ENCODE assay signal across 25 cellular contexts in genomic region chr16:47916266-47916665, GRCh38.
DNase-seq lines count a peak whose midpoint lies in the region; TF ChIP-seq lines count a peak whose summit lies in the region.
"Had no signal": no experiment of that assay in that cellular context is flagged by ENCODE, and none has a peak within 500 bp of the region (broad histone marks: within the 10 kb centered on the region; RNA-seq: fewer than 3 reads in every experiment).

No MANE protein-coding gene starts in this region.

- no peaks in the 10 kb centered on the region for H3K27me3 ChIP-seq in prostate gland (replicated peaks; ENCODE audit: insufficient read depth)
- no peaks in the 10 kb centered on the region for H3K27me3 ChIP-seq in PC-9 (ENCODE audit: insufficient read depth, low read depth)

- no TSS peak for BruUV-seq in PC-9 (replicated peaks; lab: Mats Ljungman, UMichigan)

- H3K27ac ChIP-seq in prostate gland: no peak overlapping the region
- H3K27ac ChIP-seq in PC-9: no peak overlapping the region
- H3K27ac ChIP-seq: GM23248 had no signal

- no peak overlapping the region for H3K4me3 Mint-ChIP-seq in T-helper 2 cell treated with Interferon-gamma antibody and Interleukin-4, amounts not matched to agents 5 μg/mL and 100 μg/mL, for 36 hours
- H3K4me3 Mint-ChIP-seq: B cell, CD14-positive monocyte, H9, HFFc6 had no signal

- no peak for TF ChIP-seq CTCF in AG10803 (conservative IDR thresholded peaks at IDR 0.05; ENCODE audit: low read length)
- TF ChIP-seq CTCF in astrocyte of the cerebellum (IDR thresholded peaks at IDR 0.05; ENCODE audit: low read depth, low read length, missing control alignments): no peak
- TF ChIP-seq CTCF in prostate gland (IDR thresholded peaks at IDR 0.05): no peak
- no peak for TF ChIP-seq CTCF in PC-9 (conservative IDR thresholded peaks at IDR 0.05)

- no peak overlapping the region for H3K27ac Mint-ChIP-seq in T-helper 2 cell treated with Interferon-gamma antibody and Interleukin-4, amounts not matched to agents 5 μg/mL and 100 μg/mL, for 36 hours
- H3K27ac Mint-ChIP-seq: B cell, CD14-positive monocyte, H9, HFFc6 had no signal

- POLR2A ChIA-PET in PC-9 (lab: Charles Lee; ENCODE audit: unreplicated experiment): interaction anchor here (0.7 kb wide), 1 partner anchor 648 kb away, joined by 3 read pairs; no protein-coding TSS in a partner anchor

- H3K27me3 Mint-ChIP-seq in T-helper 2 cell treated with Interferon-gamma antibody and Interleukin-4, amounts not matched to agents 5 μg/mL and 100 μg/mL, for 36 hours (ENCODE audit: low read depth): no peaks in the 10 kb centered on the region

- no peaks in the 10 kb centered on the region for H3K4me1 ChIP-seq in prostate gland (replicated peaks)
- no peaks in the 10 kb centered on the region for H3K4me1 ChIP-seq in PC-9 (replicated peaks; ENCODE audit: insufficient read depth)

- WGBS in prostate gland: 60% methylated on average over 2 of the region's 2 CpGs

- in situ Hi-C loops in astrocyte of the cerebellum (cut with HindIII; ENCODE audit: low sequenced_read_pairs): no loop called here

- no peak for TF ChIP-seq POLR2A in prostate gland (IDR thresholded peaks at IDR 0.05)

- H3K9me2 ChIP-seq in PC-9 (ENCODE audit: insufficient read depth): no peaks in the 10 kb centered on the region

- CTCF ChIA-PET in PC-9 (lab: Charles Lee): no interaction called here

- H3K4me1 Mint-ChIP-seq in T-helper 2 cell treated with Interferon-gamma antibody and Interleukin-4, amounts not matched to agents 5 μg/mL and 100 μg/mL, for 36 hours (ENCODE audit: low read depth): no peaks in the 10 kb centered on the region
- H3K4me1 Mint-ChIP-seq: B cell, CD14-positive monocyte, H9 had no signal

- no peaks in the 10 kb centered on the region for H3K9me3 ChIP-seq in prostate gland
- no peaks in the 10 kb centered on the region for H3K9me3 ChIP-seq in PC-9 (ENCODE audit: insufficient read depth, low read depth)

- H3F3A ChIP-seq in PC-9 (ENCODE audit: insufficient read depth, low read depth): no peaks in the 10 kb centered on the region

- H3K4me3 ChIP-seq in AG10803 (ENCODE audit: low read length) (no peak overlapping the region), astrocyte of the cerebellum (ENCODE audit: low read depth, low read length) (no peak overlapping the region), prostate gland (no peak overlapping the region), PC-9 (no peak overlapping the region)
- H3K4me3 ChIP-seq: GM12878, GM23248 had no signal

- no peaks in the 10 kb centered on the region for H3K36me3 ChIP-seq in prostate gland
- no peaks in the 10 kb centered on the region for H3K36me3 ChIP-seq in PC-9 (ENCODE audit: low read depth)

- no peaks in the 10 kb centered on the region for H4K20me1 ChIP-seq in PC-9 (ENCODE audit: insufficient read depth)

- no peaks in the 10 kb centered on the region for H3K9me3 Mint-ChIP-seq in T-helper 2 cell treated with Interferon-gamma antibody and Interleukin-4, amounts not matched to agents 5 μg/mL and 100 μg/mL, for 36 hours
- H3K9me3 Mint-ChIP-seq: HFFc6 had no signal

- DNase-seq in AG10803 (ENCODE audit: low read depth): peak; percentile 5
- peak; percentile 74 for DNase-seq in M059J (ENCODE audit: low read depth)
- DNase-seq in astrocyte of the cerebellum (ENCODE audit: low read depth): peak; percentile 24
- peak; percentile 76 for DNase-seq in iris pigment epithelial cell (ENCODE audit: low read depth)
- no peak for DNase-seq in NCI-H1930 (lab: John Stamatoyannopoulos, UW)
- no peak for DNase-seq in prostate gland (ENCODE audit: low spot score)
- no peak for DNase-seq in PC-9
- no peak for DNase-seq in T-helper 2 cell treated with Interferon-gamma antibody and Interleukin-4, amounts not matched to agents 5 μg/mL and 100 μg/mL, for 36 hours (ENCODE audit: low spot score)
- DNase-seq: 8988T, DMS79, GM23248, H9, HFFc6, NCI-H1092 treated with DMSO at 0.1 percent for 48 hours, NCI-H1436 treated with DMSO at 0.1 percent for 48 hours, NCI-H2029 treated with DMSO at 0.1 percent for 48 hours, NCI-H226, NCI-H510A treated with DMSO at 0.1 percent for 48 hours, NCI-H748 treated with DMSO at 0.1 percent for 48 hours, OCI-M1, RPMI8226, SHP77 had no signal

- H2AFZ ChIP-seq in PC-9: no peak overlapping the region
- H2AFZ ChIP-seq: GM23248 had no signal

- no peaks in the 10 kb centered on the region for H3K79me2 ChIP-seq in PC-9 (ENCODE audit: low read depth)

- no peaks in the 10 kb centered on the region for H3K36me3 Mint-ChIP-seq in T-helper 2 cell treated with Interferon-gamma antibody and Interleukin-4, amounts not matched to agents 5 μg/mL and 100 μg/mL, for 36 hours (ENCODE audit: low read depth)
- H3K36me3 Mint-ChIP-seq: CD14-positive monocyte had no signal

- intact Hi-C loops in prostate gland (cut with DNase I) (no loop called here), PC-9 (cut with micrococcal nuclease; ENCODE audit: unreplicated experiment) (no loop called here)

- no peak overlapping the region for H3K4me2 ChIP-seq in PC-9

Comparison
In these comparisons a context has a peak if more than half of its experiments do, and no peak if none do; other contexts are left out.
1. DNase-seq: peak in AG10803 (single experiment), M059J (single experiment), astrocyte of the cerebellum (single experiment) and iris pigment epithelial cell (single experiment); none in NCI-H1930 (0 of 2), prostate gland (single experiment), PC-9 (0 of 2) and T-helper 2 cell treated with Interferon-gamma antibody and Interleukin-4, amounts not matched to agents 5 μg/mL and 100 μg/mL, for 36 hours (single experiment).